Comparison of ENCODE assay signal across 1 cellular context in genomic region chr3:4739289-4740236, GRCh38.
TF ChIP-seq lines count a peak whose summit lies in the region.

No MANE protein-coding gene starts in this region.

TF ChIP-seq in K562, 482 proteins besides CTCF, POLR2A, EP300 and RAD21 (continued from another document and continues in another):
- no peak for TF ChIP-seq ZNF512 (tag; IDR thresholded peaks at IDR 0.05)
- no peak for TF ChIP-seq GATAD2B (IDR thresholded peaks at IDR 0.05; ENCODE audit: borderline replicate concordance)
- TF ChIP-seq PHB2 (IDR thresholded peaks at IDR 0.05; ENCODE audit: low read depth) = no peak
- TF ChIP-seq COPS2 (conservative IDR thresholded peaks at IDR 0.05) = no peak
- no peak for TF ChIP-seq ZFP30 (CRISPR knock-in tag; IDR thresholded peaks at IDR 0.05; ENCODE audit: borderline replicate concordance)
- no peak for TF ChIP-seq MAFF (IDR thresholded peaks at IDR 0.05; ENCODE audit: low read length)
- TF ChIP-seq RB1 (IDR thresholded peaks at IDR 0.05; ENCODE audit: low read depth) = no peak
- TF ChIP-seq ZBTB49 (CRISPR knock-in tag; IDR thresholded peaks at IDR 0.05; ENCODE audit: borderline replicate concordance) = no peak
- TF ChIP-seq CTCFL (IDR thresholded peaks at IDR 0.05; ENCODE audit: borderline replicate concordance, insufficient read depth, low read depth, low read length, poor library complexity, severe bottlenecking) = no peak
- TF ChIP-seq GTF3C2 (IDR thresholded peaks at IDR 0.05; ENCODE audit: borderline replicate concordance, extremely low read depth, insufficient read length) = no peak
- no peak for TF ChIP-seq ZKSCAN1 (IDR thresholded peaks at IDR 0.05; ENCODE audit: low read depth, low read length)
- no peak for TF ChIP-seq EHMT2 (IDR thresholded peaks at IDR 0.05)
- TF ChIP-seq RBM14 (IDR thresholded peaks at IDR 0.05; ENCODE audit: borderline replicate concordance, insufficient read depth, low read depth, low read length) = no peak
- TF ChIP-seq POLR2G (IDR thresholded peaks at IDR 0.05; ENCODE audit: low read depth, low read length) = no peak
- TF ChIP-seq REST (CRISPR knock-in tag; IDR thresholded peaks at IDR 0.05; ENCODE audit: low read depth) = no peak
- no peak for TF ChIP-seq NCOA6 (IDR thresholded peaks at IDR 0.05)
- no peak for TF ChIP-seq NR1H2 (CRISPR knock-in tag; IDR thresholded peaks at IDR 0.05)
- no peak for TF ChIP-seq ZNF507 (tag; conservative IDR thresholded peaks at IDR 0.05)
- 0 out of 2 replicates have a peak, but pooled peaks have one; percentile 25 for TF ChIP-seq DNMT1 (IDR thresholded peaks at IDR 0.05)
- TF ChIP-seq ZNF253 (CRISPR knock-in tag; conservative IDR thresholded peaks at IDR 0.05) = no peak
- TF ChIP-seq ZC3H11A (IDR thresholded peaks at IDR 0.05; ENCODE audit: low read depth, low read length) = no peak
- TF ChIP-seq ZEB2 (IDR thresholded peaks at IDR 0.05) = no peak; the same call in 1 of the 2 replicates
- no peak for TF ChIP-seq ZNF124 (CRISPR knock-in tag; IDR thresholded peaks at IDR 0.05)
- no peak for TF ChIP-seq MTA1 (IDR thresholded peaks at IDR 0.05; ENCODE audit: borderline replicate concordance)
- TF ChIP-seq ZBTB5 (IDR thresholded peaks at IDR 0.05) = peak; percentile 98
- TF ChIP-seq RBM39 (optimal IDR thresholded peaks at IDR 0.05; ENCODE audit: low read depth, low read length) = no peak
- TF ChIP-seq ERF (CRISPR knock-in tag; IDR thresholded peaks at IDR 0.05) = no peak
- no peak for TF ChIP-seq DDX20 (tag; IDR thresholded peaks at IDR 0.05; ENCODE audit: low read depth)
- no peak for TF ChIP-seq BCLAF1 (IDR thresholded peaks at IDR 0.05; ENCODE audit: borderline replicate concordance in 1 of 2, control insufficient read depth in 1 of 2, low read depth in 2 of 2, low read length in 1 of 2)
- no peak for TF ChIP-seq FIP1L1 (IDR thresholded peaks at IDR 0.05; ENCODE audit: low read depth, low read length, poor library complexity, severe bottlenecking)
- TF ChIP-seq MED1 (CRISPR knock-in tag; IDR thresholded peaks at IDR 0.05; ENCODE audit: borderline replicate concordance) = no peak
- TF ChIP-seq ETV6 (IDR thresholded peaks at IDR 0.05; ENCODE audit: borderline replicate concordance in 1 of 2, low read depth in 2 of 2, low read length in 1 of 2) = peak; percentile 70 to 93; a peak in 3 of 4 replicates
- no peak for TF ChIP-seq ETV6 (CRISPR knock-in tag; IDR thresholded peaks at IDR 0.05; ENCODE audit: borderline replicate concordance)
- no peak for TF ChIP-seq NCOA2 (IDR thresholded peaks at IDR 0.05; ENCODE audit: partially characterized antibody in 2 of 2)
- TF ChIP-seq TFE3 (CRISPR knock-in tag; IDR thresholded peaks at IDR 0.05) = no peak
- TF ChIP-seq RAD51 (IDR thresholded peaks at IDR 0.05; ENCODE audit: borderline replicate concordance, low read depth) = no peak; the same call in none of the 2 replicates
- no peak for TF ChIP-seq ZNF232 (CRISPR knock-in tag; IDR thresholded peaks at IDR 0.05)
- no peak for TF ChIP-seq OTX1 (CRISPR knock-in tag; IDR thresholded peaks at IDR 0.05)
- no peak for TF ChIP-seq MYBL2 (IDR thresholded peaks at IDR 0.05; ENCODE audit: low read depth)
- no peak for TF ChIP-seq MYBL2 (CRISPR knock-in tag; IDR thresholded peaks at IDR 0.05; ENCODE audit: borderline replicate concordance)
- no peak for TF ChIP-seq ZNF707 (CRISPR knock-in tag; conservative IDR thresholded peaks at IDR 0.05)
